ENCODE assay signal across 11 cellular contexts in genomic region chr16:2497116-2497630, GRCh38. TPM values are rescaled to one million over a fixed set of nuclear protein-coding genes. Genes with fewer than 3 reads are reported as not detected.
A peak's percentile ranks its signal among the peaks of the same experiment; 100 is the strongest.
DNase-seq lines count a peak whose midpoint lies in the region; ATAC-seq and TF ChIP-seq lines count a peak whose summit lies in the region.
"Had no signal": no experiment of that assay in that cellular context is flagged by ENCODE, and none has a peak within 500 bp of the region (broad histone marks: within the 10 kb centered on the region; RNA-seq: fewer than 3 reads in every experiment).

No MANE protein-coding gene starts in this region.

- POLR2A ChIA-PET in activated CD8-positive, alpha-beta T cell treated with anti-CD3 and anti-CD28 coated beads, Interleukin-2, amount 10 ng/mL, durations not matched to agents 7 days and 5 days (lab: Charles Lee): no interaction called here
- POLR2A ChIA-PET in activated CD8-positive, alpha-beta T cell treated with anti-CD3 and anti-CD28 coated beads for 36 hours (lab: Charles Lee): no interaction called here

- ATAC-seq in activated CD8-positive, alpha-beta T cell treated with anti-CD3 and anti-CD28 coated beads, Interleukin-2, amount 10 ng/mL, durations not matched to agents 7 days and 5 days: no peak
- ATAC-seq in activated CD8-positive, alpha-beta T cell treated with anti-CD3 and anti-CD28 coated beads for 36 hours: no peak
- ATAC-seq in GM21367 (IDR thresholded peaks at IDR 0.05; ENCODE audit: unreplicated experiment): no peak

- H3K9me3 Mint-ChIP-seq in activated CD8-positive, alpha-beta T cell treated with anti-CD3 and anti-CD28 coated beads, Interleukin-2, amount 10 ng/mL, durations not matched to agents 7 days and 5 days (ENCODE audit: insufficient read depth): no peaks in the 10 kb centered on the region
- H3K9me3 Mint-ChIP-seq in activated CD8-positive, alpha-beta T cell treated with anti-CD3 and anti-CD28 coated beads for 36 hours: no peaks in the 10 kb centered on the region
- H3K9me3 Mint-ChIP-seq: activated T-cell treated with anti-CD3 and anti-CD28 coated beads, Interleukin-2, amount 50 U/mL, for 24 hours; HFFc6 had no signal

- no peaks in the 10 kb centered on the region for H3K9me3 ChIP-seq in testis

- H3K4me3 ChIP-seq in fibroblast of pulmonary artery (replicated peaks; ENCODE audit: low read depth, low read length) (no peak overlapping the region), testis (no peak overlapping the region)

- TF ChIP-seq CTCF in activated CD8-positive, alpha-beta T cell treated with anti-CD3 and anti-CD28 coated beads for 36 hours (IDR thresholded peaks at IDR 0.05): no peak
- TF ChIP-seq CTCF in fibroblast of pulmonary artery (IDR thresholded peaks at IDR 0.05; ENCODE audit: low read length, missing control alignments) (no peak), testis (IDR thresholded peaks at IDR 0.05) (no peak)

- H3K36me3 Mint-ChIP-seq in activated CD8-positive, alpha-beta T cell treated with anti-CD3 and anti-CD28 coated beads, Interleukin-2, amount 10 ng/mL, durations not matched to agents 7 days and 5 days (ENCODE audit: low read depth): peaks cover 7% of the 10 kb centered on the region
- peaks cover 5% of the 10 kb centered on the region for H3K36me3 Mint-ChIP-seq in activated CD8-positive, alpha-beta T cell treated with anti-CD3 and anti-CD28 coated beads for 36 hours (ENCODE audit: low read depth)

- no peaks in the 10 kb centered on the region for H3K27me3 ChIP-seq in testis

- CTCF ChIA-PET in activated CD8-positive, alpha-beta T cell treated with anti-CD3 and anti-CD28 coated beads, Interleukin-2, amount 10 ng/mL, durations not matched to agents 7 days and 5 days (lab: Charles Lee): interaction anchor here (0.6 to 1.3 kb wide), 2 partner anchors 14 to 226 kb away, joined by 3 read pairs; no protein-coding TSS in a partner anchor
- CTCF ChIA-PET in activated CD8-positive, alpha-beta T cell treated with anti-CD3 and anti-CD28 coated beads for 36 hours (lab: Charles Lee): no interaction called here

- DNase-seq in activated CD8-positive, alpha-beta T cell treated with anti-CD3 and anti-CD28 coated beads, Interleukin-2, amount 10 ng/mL, durations not matched to agents 7 days and 5 days: no peak
- DNase-seq in activated CD8-positive, alpha-beta T cell treated with anti-CD3 and anti-CD28 coated beads for 36 hours: no peak
- DNase-seq in fibroblast of pulmonary artery (ENCODE audit: low read depth) (peak; percentile 16), testis (peak; percentile 75), iPS-NIHi7 (ENCODE audit: extremely low spot score) (no peak)
- DNase-seq: activated T-cell treated with anti-CD3 and anti-CD28 coated beads, Interleukin-2, amount 50 U/mL, for 24 hours; central memory CD4-positive, alpha-beta T cell; HFFc6; NCI-H1105 treated with DMSO at 0.1 percent for 48 hours; stimulated activated naive CD4-positive, alpha-beta T cell had no signal

- intact Hi-C loops in activated CD8-positive, alpha-beta T cell treated with anti-CD3 and anti-CD28 coated beads for 36 hours (cut with micrococcal nuclease): no loop called here
- intact Hi-C loops in testis (cut with DNase I; ENCODE audit: low total_unique reads): no loop called here

- no peak overlapping the region for H3K4me3 Mint-ChIP-seq in activated CD8-positive, alpha-beta T cell treated with anti-CD3 and anti-CD28 coated beads, Interleukin-2, amount 10 ng/mL, durations not matched to agents 7 days and 5 days
- H3K4me3 Mint-ChIP-seq in activated CD8-positive, alpha-beta T cell treated with anti-CD3 and anti-CD28 coated beads for 36 hours: no peak overlapping the region
- H3K4me3 Mint-ChIP-seq: activated T-cell treated with anti-CD3 and anti-CD28 coated beads, Interleukin-2, amount 50 U/mL, for 24 hours; HFFc6 had no signal

- no peaks in the 10 kb centered on the region for H3K36me3 ChIP-seq in testis (ENCODE audit: low read depth, missing control alignments)

- H3K27ac Mint-ChIP-seq in activated CD8-positive, alpha-beta T cell treated with anti-CD3 and anti-CD28 coated beads, Interleukin-2, amount 10 ng/mL, durations not matched to agents 7 days and 5 days: peak overlapping the region; percentile 2
- no peak overlapping the region for H3K27ac Mint-ChIP-seq in activated CD8-positive, alpha-beta T cell treated with anti-CD3 and anti-CD28 coated beads for 36 hours
- H3K27ac Mint-ChIP-seq: HFFc6 had no signal

- H3K4me1 ChIP-seq in testis: peaks cover 23% of the 10 kb centered on the region

- no peaks in the 10 kb centered on the region for H3K4me1 Mint-ChIP-seq in activated CD8-positive, alpha-beta T cell treated with anti-CD3 and anti-CD28 coated beads, Interleukin-2, amount 10 ng/mL, durations not matched to agents 7 days and 5 days (ENCODE audit: low read depth)
- no peaks in the 10 kb centered on the region for H3K4me1 Mint-ChIP-seq in activated CD8-positive, alpha-beta T cell treated with anti-CD3 and anti-CD28 coated beads for 36 hours (ENCODE audit: low read depth)

- 54 to 65% methylated on average over 8 to 21 of the region's 21 CpGs for WGBS in testis, 2 donors

- TF ChIP-seq POLR2A in testis (IDR thresholded peaks at IDR 0.05): no peak

- H3K27ac ChIP-seq in testis: no peak overlapping the region

- H3K27me3 Mint-ChIP-seq in activated CD8-positive, alpha-beta T cell treated with anti-CD3 and anti-CD28 coated beads, Interleukin-2, amount 10 ng/mL, durations not matched to agents 7 days and 5 days (ENCODE audit: low read depth): no peaks in the 10 kb centered on the region
- no peaks in the 10 kb centered on the region for H3K27me3 Mint-ChIP-seq in activated CD8-positive, alpha-beta T cell treated with anti-CD3 and anti-CD28 coated beads for 36 hours
- H3K27me3 Mint-ChIP-seq: activated T-cell treated with anti-CD3 and anti-CD28 coated beads, Interleukin-2, amount 50 U/mL, for 24 hours had no signal

RNA-seq across cellular contexts. Expression of gene ATP6V0C, which starts 16.6 kb away (rescaled TPM):
- 100 to 1,000 TPM; 105 to 110 TPM for total RNA-seq in activated CD8-positive, alpha-beta T cell treated with anti-CD3 and anti-CD28 coated beads, Interleukin-2, amount 10 ng/mL, durations not matched to agents 7 days and 5 days
- 10 to 100 TPM; 85.9 to 88.6 TPM for total RNA-seq in activated CD8-positive, alpha-beta T cell treated with anti-CD3 and anti-CD28 coated beads for 36 hours
- total RNA-seq in testis: 100 to 1,000 TPM; 180 to 190 TPM
- 182 TPM for polyA plus RNA-seq in testis (ENCODE audit: insufficient read depth, low read depth, low replicate concordance)

RNA-seq across cellular contexts. Expression of gene TBC1D24, which starts 22.2 kb away (rescaled TPM):
- total RNA-seq in activated CD8-positive, alpha-beta T cell treated with anti-CD3 and anti-CD28 coated beads, Interleukin-2, amount 10 ng/mL, durations not matched to agents 7 days and 5 days: 10 to 100 TPM; 21.1 to 22.4 TPM
- 10 to 100 TPM; 16.6 to 16.7 TPM for total RNA-seq in activated CD8-positive, alpha-beta T cell treated with anti-CD3 and anti-CD28 coated beads for 36 hours
- total RNA-seq in testis: 10 to 100 TPM; 11.2 to 13.5 TPM
- polyA plus RNA-seq in testis (ENCODE audit: insufficient read depth, low read depth, low replicate concordance): 5.3 TPM

RNA-seq across cellular contexts. Expression of gene AMDHD2, which starts 23.0 kb away (rescaled TPM):
- total RNA-seq in activated CD8-positive, alpha-beta T cell treated with anti-CD3 and anti-CD28 coated beads, Interleukin-2, amount 10 ng/mL, durations not matched to agents 7 days and 5 days: 10 to 100 TPM; 54.0 to 58.5 TPM
- total RNA-seq in activated CD8-positive, alpha-beta T cell treated with anti-CD3 and anti-CD28 coated beads for 36 hours: 10 to 100 TPM; 28.2 to 29.0 TPM
- 10 to 100 TPM; 72.8 to 78.8 TPM for total RNA-seq in testis
- polyA plus RNA-seq in testis (ENCODE audit: insufficient read depth, low read depth, low replicate concordance): 58.6 TPM

RNA-seq across cellular contexts. Expression of gene NTN3, which starts 26.1 kb away (rescaled TPM):
- under 1 TPM in 1 of 2 experiments, not detected in 1; 0.10 TPM for total RNA-seq in activated CD8-positive, alpha-beta T cell treated with anti-CD3 and anti-CD28 coated beads, Interleukin-2, amount 10 ng/mL, durations not matched to agents 7 days and 5 days
- not detected for total RNA-seq in activated CD8-positive, alpha-beta T cell treated with anti-CD3 and anti-CD28 coated beads for 36 hours
- total RNA-seq in testis: 1 to 10 TPM; 1.1 to 1.7 TPM
- not detected for polyA plus RNA-seq in testis (ENCODE audit: insufficient read depth, low read depth, low replicate concordance)

RNA-seq across cellular contexts. Expression of gene CEMP1, which starts 34.0 kb away (rescaled TPM):
- total RNA-seq in activated CD8-positive, alpha-beta T cell treated with anti-CD3 and anti-CD28 coated beads, Interleukin-2, amount 10 ng/mL, durations not matched to agents 7 days and 5 days: not detected
- total RNA-seq in activated CD8-positive, alpha-beta T cell treated with anti-CD3 and anti-CD28 coated beads for 36 hours: not detected
- 1 to 10 TPM; 5.4 to 5.5 TPM for total RNA-seq in testis
- polyA plus RNA-seq in testis (ENCODE audit: insufficient read depth, low read depth, low replicate concordance): 1.6 TPM
- total RNA-seq: HFFc6 had no signal

Comparison
In these comparisons a context has a peak if more than half of its experiments do, and no peak if none do; other contexts are left out.
1. DNase-seq: peak in fibroblast of pulmonary artery (single experiment) and testis (single experiment); none in activated CD8-positive, alpha-beta T cell treated with anti-CD3 and anti-CD28 coated beads, Interleukin-2, amount 10 ng/mL, durations not matched to agents 7 days and 5 days (single experiment), activated CD8-positive, alpha-beta T cell treated with anti-CD3 and anti-CD28 coated beads for 36 hours (single experiment) and iPS-NIHi7 (single experiment).